ENCODE assay signal across 13 cellular contexts in the genomic region with DNA sequence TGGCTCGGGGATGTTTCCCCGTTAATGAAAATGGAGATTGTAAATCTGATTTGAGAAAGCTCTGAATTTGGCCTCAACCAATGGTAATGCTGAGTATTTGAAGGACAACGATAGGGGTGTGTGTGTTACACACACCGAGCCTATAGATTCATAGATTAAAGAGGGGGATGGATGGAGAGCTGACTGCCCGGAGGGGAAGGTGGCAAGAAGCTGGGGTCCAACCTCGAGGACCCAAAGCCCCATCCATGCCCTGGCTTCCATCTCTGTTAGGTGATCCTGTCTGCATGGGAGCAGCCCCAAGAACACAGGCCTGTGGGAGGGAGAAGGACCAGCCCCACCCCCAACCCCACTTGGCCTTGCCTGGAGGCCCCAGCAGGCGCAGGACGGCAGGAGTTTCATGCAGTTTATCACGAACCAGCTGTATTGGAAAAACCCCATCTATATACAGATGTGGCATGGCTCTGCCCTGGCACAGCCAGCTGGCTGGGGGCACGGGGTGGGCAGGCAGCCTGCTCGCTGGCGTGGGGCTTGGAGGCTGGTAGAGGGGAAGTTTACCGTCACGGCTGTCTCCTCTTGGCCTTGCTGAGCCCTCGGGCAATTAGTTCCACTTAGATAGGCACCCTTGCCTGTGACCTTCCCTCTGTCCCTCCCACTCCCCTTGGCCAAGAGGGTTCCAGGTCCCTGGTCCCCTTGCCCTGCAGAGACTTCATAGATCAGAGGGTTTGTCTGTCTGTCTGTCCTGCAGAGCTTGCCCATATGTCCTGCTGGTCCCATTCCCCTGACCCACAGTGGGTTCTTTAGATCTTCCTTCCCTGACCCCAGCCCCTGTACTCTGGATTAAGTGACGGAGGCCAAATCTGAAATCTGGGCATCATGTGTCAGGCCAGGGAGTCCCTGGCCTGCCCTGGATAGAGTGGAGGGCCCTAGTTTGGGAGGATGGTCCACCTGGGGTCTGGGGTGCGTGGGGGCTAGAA. TPM values are rescaled to one million over a fixed set of nuclear protein-coding genes. Genes with fewer than 3 reads are reported as not detected.
DNase-seq lines count a peak whose midpoint lies in the region; ATAC-seq lines count a peak whose summit lies in the region.
"Had no signal": no experiment of that assay in that cellular context is flagged by ENCODE, and none has a peak within 500 bp of the region (broad histone marks: within the 10 kb centered on the region; RNA-seq: fewer than 3 reads in every experiment).

No MANE protein-coding gene starts in this region.

- peak overlapping the region; percentile 76 for H3K9ac ChIP-seq in BLaER1
- peak overlapping the region in 1 of 2 donors; percentile 43 for H3K9ac ChIP-seq in duodenal mucosa (ENCODE audit: low read depth in 1 of 2, low read length in 2 of 2)
- H3K9ac ChIP-seq in neuronal stem cell (ENCODE audit: low read depth, low read length, poor library complexity), result no peak overlapping the region

- H3K4ac ChIP-seq in neuronal stem cell (ENCODE audit: low read length), result no peak overlapping the region

- H2BK5ac ChIP-seq in neuronal stem cell (ENCODE audit: low read length), result no peak overlapping the region

- H3K9me3 ChIP-seq in BLaER1 (no peaks in the 10 kb centered on the region), MG63 (no peaks in the 10 kb centered on the region), duodenal mucosa (ENCODE audit: control insufficient read depth in 1 of 2, low read length in 2 of 2) (no peaks in the 10 kb centered on the region), neuronal stem cell (replicated peaks in 1 of 2; ENCODE audit: control insufficient read depth in 2 of 2, insufficient read depth in 1 of 2, low read depth in 1 of 2, low read length in 2 of 2) (no peaks in the 10 kb centered on the region)
- H3K9me3 ChIP-seq: spleen had no signal

- H3K4me2 ChIP-seq in BLaER1 (peak overlapping the region; percentile 92), neuronal stem cell (ENCODE audit: insufficient read depth, low read length, poor library complexity, severe bottlenecking) (no peak overlapping the region)

- WGBS in neuronal stem cell (ENCODE audit: extremely low coverage in 2 of 2, insufficient read length in 2 of 2, insufficient replicate concordance in 1 of 2), 2 donors, result no CpG with 5 or more reads among the region's 17 CpGs

- H2BK15ac ChIP-seq in neuronal stem cell (ENCODE audit: low read length), result peak overlapping the region; percentile 7

- H2BK120ac ChIP-seq in neuronal stem cell (ENCODE audit: low read depth, low read length), result peak overlapping the region; percentile 63

- H2AFZ ChIP-seq in neuronal stem cell (ENCODE audit: low read length), result no peak overlapping the region

- H2AK5ac ChIP-seq in neuronal stem cell (ENCODE audit: low read depth, low read length), result peak overlapping the region; percentile 93

- H2BK12ac ChIP-seq in neuronal stem cell (ENCODE audit: low read length), result no peak overlapping the region

- no peaks in the 10 kb centered on the region for H4K20me1 ChIP-seq in BLaER1

- no peak overlapping the region for H3K4me3 ChIP-seq in BLaER1
- H3K4me3 ChIP-seq in MG63, result no peak overlapping the region
- H3K4me3 ChIP-seq in duodenal mucosa (ENCODE audit: low read depth in 1 of 2, low read length in 2 of 2), result no peak overlapping the region
- H3K4me3 ChIP-seq in neuronal stem cell (ENCODE audit: low read length in 2 of 2), result no peak overlapping the region
- H3K4me3 ChIP-seq: spleen had no signal

- H3K36me3 ChIP-seq in BLaER1 (no peaks in the 10 kb centered on the region), MG63 (no peaks in the 10 kb centered on the region), duodenal mucosa (ENCODE audit: control insufficient read depth in 1 of 2, insufficient read depth in 2 of 2, low read length in 2 of 2) (no peaks in the 10 kb centered on the region), neuronal stem cell (replicated peaks in 1 of 2; ENCODE audit: control insufficient read depth in 2 of 2, insufficient read depth in 2 of 2, low read length in 2 of 2) (no peaks in the 10 kb centered on the region)
- H3K36me3 ChIP-seq: spleen had no signal

- H3K14ac ChIP-seq in neuronal stem cell (ENCODE audit: low read length), result peak overlapping the region; percentile 6

- no peaks in the 10 kb centered on the region for H3K27me3 ChIP-seq in BLaER1
- no peaks in the 10 kb centered on the region for H3K27me3 ChIP-seq in MG63
- no peaks in the 10 kb centered on the region for H3K27me3 ChIP-seq in duodenal mucosa (ENCODE audit: control insufficient read depth in 1 of 2, insufficient read depth in 2 of 2, low read length in 2 of 2)
- H3K27me3 ChIP-seq in neuronal stem cell (ENCODE audit: control insufficient read depth in 3 of 3, insufficient read depth in 3 of 3, low read depth in 1 of 3, low read length in 3 of 3), result peaks cover 0 to 82% (median 31%) of the 10 kb centered on the region in 3 experiments

- ATAC-seq in HG03280 (IDR thresholded peaks at IDR 0.05; ENCODE audit: unreplicated experiment) (no peak), GM21619 (IDR thresholded peaks at IDR 0.05; ENCODE audit: unreplicated experiment) (no peak), HG02852 (IDR thresholded peaks at IDR 0.05; ENCODE audit: unreplicated experiment) (no peak)
- ATAC-seq: left lobe of liver had no signal

- peak overlapping the region; percentile 15 for H3K18ac ChIP-seq in neuronal stem cell (ENCODE audit: low read length)

- no peak overlapping the region for H4K91ac ChIP-seq in neuronal stem cell (ENCODE audit: low read depth, low read length, poor library complexity)

- H3K27ac ChIP-seq in BLaER1, result peak overlapping the region; percentile 87
- peak overlapping the region; percentile 50 for H3K27ac ChIP-seq in duodenal mucosa (ENCODE audit: low read depth, low read length)
- H3K27ac ChIP-seq in neuronal stem cell (replicated peaks; ENCODE audit: low read length), result no peak overlapping the region

- no peak overlapping the region for H4K8ac ChIP-seq in neuronal stem cell (ENCODE audit: low read depth, low read length)

- peaks cover 2% of the 10 kb centered on the region for H3K79me1 ChIP-seq in neuronal stem cell (ENCODE audit: low read depth, low read length)

- peak; percentile 18 for DNase-seq in MG63
- DNase-seq in neuronal stem cell (ENCODE audit: low spot score), result no peak
- no peak for DNase-seq in KG1 (lab: John Stamatoyannopoulos, UW)
- DNase-seq: activated effector memory CD4-positive, alpha-beta T cell treated with anti-CD3 and anti-CD28 coated beads, Interleukin-2, amount 50 U/mL, for 16 hours; H9; spleen had no signal

- H3K4me1 ChIP-seq in BLaER1, result peaks cover 97% of the 10 kb centered on the region
- H3K4me1 ChIP-seq in duodenal mucosa (ENCODE audit: control insufficient read depth in 1 of 2, insufficient read depth in 2 of 2, low read length in 2 of 2), result peaks cover 12 to 18% of the 10 kb centered on the region in 2 donors
- H3K4me1 ChIP-seq in neuronal stem cell (ENCODE audit: control insufficient read depth in 2 of 2, insufficient read depth in 1 of 2, low read depth in 1 of 2, low read length in 2 of 2), result peaks cover 10 to 22% of the 10 kb centered on the region in 2 donors

- peak overlapping the region; percentile 49 for H3K23ac ChIP-seq in neuronal stem cell (ENCODE audit: low read depth, low read length, poor library complexity)

RNA-seq across cellular contexts. Expression of a gene that starts 3.0 kb away (rescaled TPM):
- 1.9 and 4.5 TPM in 2 replicates for total RNA-seq in MG63 (2014; rRNA removed; shearing (Covaris generic); ENCODE audit: low replicate concordance)
- polyA plus RNA-seq in neuronal stem cell (2013, experiment 1 of 2), result not detected
- polyA plus RNA-seq in neuronal stem cell (2013, experiment 2 of 2), result not detected
- total RNA-seq: H9 had no signal
- polyA plus RNA-seq: CD14-positive monocyte had no signal

RNA-seq across cellular contexts. Expression of a gene that starts 7.0 kb away (rescaled TPM):
- total RNA-seq in MG63 (2014; rRNA removed; shearing (Covaris generic); ENCODE audit: low replicate concordance), result not detected in 2 replicates
- 0.13 TPM for polyA plus RNA-seq in neuronal stem cell (2013, experiment 1 of 2)
- 0.08 TPM for polyA plus RNA-seq in neuronal stem cell (2013, experiment 2 of 2)
- polyA plus RNA-seq: CD14-positive monocyte had no signal

RNA-seq across cellular contexts. Expression of a gene that starts 10.8 kb away (rescaled TPM):
- not detected in 2 replicates for total RNA-seq in MG63 (2014; rRNA removed; shearing (Covaris generic); ENCODE audit: low replicate concordance)
- not detected for polyA plus RNA-seq in neuronal stem cell (2013, experiment 1 of 2)
- not detected for polyA plus RNA-seq in neuronal stem cell (2013, experiment 2 of 2)
- total RNA-seq: H9, left lobe of liver, spleen had no signal
- polyA plus RNA-seq: CD14-positive monocyte, spleen had no signal

RNA-seq across cellular contexts. Expression of a gene that starts 28.8 kb away (rescaled TPM):
- not detected in 2 replicates for total RNA-seq in MG63 (2014; rRNA removed; shearing (Covaris generic); ENCODE audit: low replicate concordance)
- 2.9 TPM for polyA plus RNA-seq in neuronal stem cell (2013, experiment 1 of 2)
- 2.7 TPM for polyA plus RNA-seq in neuronal stem cell (2013, experiment 2 of 2)
- total RNA-seq: left lobe of liver had no signal
- polyA plus RNA-seq: CD14-positive monocyte had no signal

RNA-seq across cellular contexts. Expression of a gene that starts 38.9 kb away (rescaled TPM):
- total RNA-seq in MG63 (2014; rRNA removed; shearing (Covaris generic); ENCODE audit: low replicate concordance), result 25.7 and 29.1 TPM in 2 replicates
- polyA plus RNA-seq in neuronal stem cell (2013, experiment 1 of 2), result 26.5 TPM
- 28.4 TPM for polyA plus RNA-seq in neuronal stem cell (2013, experiment 2 of 2)
